In the genomic region with DNA sequence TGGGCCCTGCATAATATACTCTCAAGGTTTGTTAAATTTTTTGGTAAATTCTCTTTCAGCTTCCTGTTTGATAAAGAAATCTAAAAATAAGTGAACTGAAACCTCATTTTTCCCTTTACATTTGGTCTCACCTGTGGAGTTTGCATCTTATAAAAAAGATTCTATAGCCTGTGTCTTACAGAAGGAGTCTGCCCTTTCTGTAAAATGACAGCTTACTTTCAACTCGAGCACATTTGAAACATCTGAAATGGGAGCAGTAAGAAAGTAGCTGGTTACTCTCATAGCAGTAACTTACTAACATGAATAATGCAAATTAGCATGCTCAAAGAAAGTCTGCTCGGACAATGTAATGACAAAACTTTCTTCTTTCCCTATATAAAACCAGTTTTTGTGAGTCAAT, we compare ENCODE assay signal across 15 cellular contexts.
DNase-seq lines count a peak whose midpoint lies in the region; ATAC-seq and TF ChIP-seq lines count a peak whose summit lies in the region.
"Had no signal": no experiment of that assay in that cellular context is flagged by ENCODE, and none has a peak within 500 bp of the region (broad histone marks: within the 10 kb centered on the region; RNA-seq: fewer than 3 reads in every experiment).

No MANE protein-coding gene starts in this region.

- no peak for TF ChIP-seq POLR2A in heart left ventricle (IDR thresholded peaks at IDR 0.05)

- H3K27me3 Mint-ChIP-seq in GM23338 (ENCODE audit: insufficient read depth, low read depth, poor library complexity) (peaks cover 2% of the 10 kb centered on the region), CD14-positive monocyte (ENCODE audit: low read depth in 3 of 3) (no peaks in the 10 kb centered on the region)

- H3K79me2 ChIP-seq in DOHH2 (ENCODE audit: control insufficient read depth, low read length): no peaks in the 10 kb centered on the region
- no peaks in the 10 kb centered on the region for H3K79me2 ChIP-seq in GM23338 (replicated peaks; ENCODE audit: insufficient read depth)
- no peaks in the 10 kb centered on the region for H3K79me2 ChIP-seq in SU-DHL-6 (ENCODE audit: insufficient read depth, low read length)

- H3K4me1 Mint-ChIP-seq in GM23338 (peaks cover 23% of the 10 kb centered on the region), CD14-positive monocyte (no peaks in the 10 kb centered on the region)

- H3K4me2 ChIP-seq in DOHH2 (ENCODE audit: low read length) (peak overlapping the region; percentile 32), GM23338 (0 out of 2 replicates have a peak overlapping the region, but pooled peaks have one; percentile 17), SU-DHL-6 (ENCODE audit: low read depth, low read length, poor library complexity, severe bottlenecking) (peak overlapping the region; percentile 69)
- H3K4me2 ChIP-seq: A549 had no signal

- ATAC-seq in GM23338 (no peak), heart left ventricle (no peak)
- ATAC-seq: A549, HCT116, HepG2 had no signal

- H3K4me3 Mint-ChIP-seq in GM23338 (no peak overlapping the region), CD14-positive monocyte (no peak overlapping the region)
- H3K4me3 Mint-ChIP-seq: CD8-positive, alpha-beta memory T cell had no signal

- H2AFZ ChIP-seq in GM23338 (no peak overlapping the region), SU-DHL-6 (ENCODE audit: low read depth, low read length, severe bottlenecking) (no peak overlapping the region)

- peak overlapping the region; percentile 56 for H3K9ac ChIP-seq in SU-DHL-6 (ENCODE audit: low read length)

- H3K36me3 ChIP-seq in DOHH2 (ENCODE audit: control insufficient read depth, low read length) (no peaks in the 10 kb centered on the region), GM23338 (ENCODE audit: insufficient read depth) (no peaks in the 10 kb centered on the region), SU-DHL-6 (ENCODE audit: low read length) (no peaks in the 10 kb centered on the region), heart left ventricle (no peaks in the 10 kb centered on the region)
- H3K36me3 ChIP-seq: BE2C had no signal

- H3K4me3 ChIP-seq in DOHH2 (ENCODE audit: low read length) (no peak overlapping the region), GM23338 (no peak overlapping the region), SU-DHL-6 (ENCODE audit: insufficient read depth, low read length, poor library complexity, severe bottlenecking) (peak overlapping the region; percentile 33), heart left ventricle (no peak overlapping the region)
- H3K4me3 ChIP-seq: A549 had no signal

- H3F3A ChIP-seq in DOHH2 (ENCODE audit: control insufficient read depth, insufficient read depth): no peaks in the 10 kb centered on the region
- no peaks in the 10 kb centered on the region for H3F3A ChIP-seq in GM23338 (replicated peaks; ENCODE audit: low read depth)
- peaks cover 35% of the 10 kb centered on the region for H3F3A ChIP-seq in SU-DHL-6 (ENCODE audit: insufficient read depth)

- WGBS in heart left ventricle, 4 donors: 62 to 69% (median 65%) methylated on average over 2 of the region's 2 CpGs

- H3K9me3 ChIP-seq in DOHH2 (ENCODE audit: control insufficient read depth, insufficient read depth, low read length) (peaks cover 4% of the 10 kb centered on the region; the same call in 1 of the 2 replicates), SU-DHL-6 (ENCODE audit: insufficient read depth, low read length) (peaks cover 11% of the 10 kb centered on the region; the same call in 1 of the 2 replicates), heart left ventricle (peaks cover 0 to 9% (median 0%) of the 10 kb centered on the region in 12 donors)
- H3K9me3 ChIP-seq: A549, BE2C, Caco-2 had no signal

- TF ChIP-seq CTCF in DOHH2 (IDR thresholded peaks at IDR 0.05; ENCODE audit: low read depth, low read length, poor library complexity, severe bottlenecking): no peak
- no peak for TF ChIP-seq CTCF in GM23338 (conservative IDR thresholded peaks at IDR 0.05; ENCODE audit: low read depth in 2 of 2)
- TF ChIP-seq CTCF in SU-DHL-6 (IDR thresholded peaks at IDR 0.05; ENCODE audit: insufficient read depth, low read length, poor library complexity, severe bottlenecking): no peak
- TF ChIP-seq CTCF in heart left ventricle (IDR thresholded peaks at IDR 0.05): no peak
- no peak for TF ChIP-seq CTCF in CD14-positive monocyte (IDR thresholded peaks at IDR 0.05)

- H3K4me1 ChIP-seq in DOHH2 (ENCODE audit: control insufficient read depth, low read length) (peaks cover 23% of the 10 kb centered on the region), GM23338 (ENCODE audit: insufficient read depth) (peaks cover 11% of the 10 kb centered on the region), heart left ventricle (no peaks in the 10 kb centered on the region)
- H3K4me1 ChIP-seq: A549, BE2C, Caco-2 had no signal

- H3K36me3 Mint-ChIP-seq in GM23338 (ENCODE audit: low read depth) (peaks cover 12% of the 10 kb centered on the region; the same call in 2 of the 3 replicates), CD14-positive monocyte (no peaks in the 10 kb centered on the region)

- H3K9me3 Mint-ChIP-seq in GM23338 (peaks cover 10% of the 10 kb centered on the region; the same call in 2 of the 3 replicates), CD14-positive monocyte (peaks cover 0 to 8% (median 4%) of the 10 kb centered on the region in 7 donors)

- no peaks in the 10 kb centered on the region for H4K20me1 ChIP-seq in DOHH2 (ENCODE audit: control insufficient read depth, insufficient read depth, low read depth, low read length)
- no peaks in the 10 kb centered on the region for H4K20me1 ChIP-seq in GM23338 (replicated peaks; ENCODE audit: insufficient read depth)
- no peaks in the 10 kb centered on the region for H4K20me1 ChIP-seq in SU-DHL-6 (ENCODE audit: low read depth, low read length)

- H3K9me2 ChIP-seq in DOHH2 (replicated peaks; ENCODE audit: control insufficient read depth, low read length): no peaks in the 10 kb centered on the region
- H3K9me2 ChIP-seq in GM23338 (ENCODE audit: insufficient read depth): no peaks in the 10 kb centered on the region
- H3K9me2 ChIP-seq in SU-DHL-6 (replicated peaks; ENCODE audit: insufficient read depth, low read length): no peaks in the 10 kb centered on the region

- no peak for DNase-seq in GM23338 (ENCODE audit: low spot score)
- DNase-seq in cerebellar cortex (ENCODE audit: low spot score): peak; percentile 13
- DNase-seq in NCI-H1105 (lab: John Stamatoyannopoulos, UW): no peak
- no peak for DNase-seq in heart left ventricle
- DNase-seq in CD14-positive monocyte (ENCODE audit: low spot score): no peak
- DNase-seq: BE2C; Caco-2; CD8-positive, alpha-beta memory T cell; DND-41 had no signal

- H3K27me3 ChIP-seq in DOHH2 (ENCODE audit: control insufficient read depth, low read length) (no peaks in the 10 kb centered on the region), GM23338 (ENCODE audit: insufficient read depth) (no peaks in the 10 kb centered on the region), SU-DHL-6 (ENCODE audit: low read length) (no peaks in the 10 kb centered on the region), heart left ventricle (no peaks in the 10 kb centered on the region)
- H3K27me3 ChIP-seq: BE2C had no signal

- peak overlapping the region; percentile 45 for H3K27ac ChIP-seq in DOHH2 (ENCODE audit: low read depth, low read length)
- 0 out of 2 replicates have a peak overlapping the region, but pooled peaks have one; percentile 2 for H3K27ac ChIP-seq in GM23338 (ENCODE audit: low read depth)
- H3K27ac ChIP-seq in SU-DHL-6 (ENCODE audit: low read depth, low read length): peak overlapping the region; percentile 97
- no peak overlapping the region for H3K27ac ChIP-seq in heart left ventricle
- H3K27ac ChIP-seq: A549, C4-2B had no signal

- intact Hi-C loops in heart left ventricle (cut with DNase I): no loop called here
- intact Hi-C loops in CD14-positive monocyte (cut with micrococcal nuclease): no loop called here

- H3K27ac Mint-ChIP-seq in GM23338 (0 out of 2 replicates have a peak overlapping the region, but pooled peaks have one; percentile 53), CD14-positive monocyte (no peak overlapping the region)

TF ChIP-seq in GM23338, 12 proteins besides CTCF, POLR2A, EP300 and RAD21 (continues in another document):
- TF ChIP-seq EZH2 (IDR thresholded peaks at IDR 0.05; ENCODE audit: low read depth, unreplicated experiment) (no peak), STAT1 (IDR thresholded peaks at IDR 0.05; ENCODE audit: unreplicated experiment) (no peak), ZNF331 (CRISPR knock-in tag; IDR thresholded peaks at IDR 0.05; ENCODE audit: low read depth) (no peak), ZNF114 (CRISPR knock-in tag; IDR thresholded peaks at IDR 0.05) (no peak), POLR2AphosphoS5 (IDR thresholded peaks at IDR 0.05; ENCODE audit: low read depth) (no peak), JUNB (IDR thresholded peaks at IDR 0.05; ENCODE audit: unreplicated experiment) (no peak), EZH2phosphoT487 (IDR thresholded peaks at IDR 0.05; ENCODE audit: unreplicated experiment) (no peak)
- TF ChIP-seq, protein P1, sequence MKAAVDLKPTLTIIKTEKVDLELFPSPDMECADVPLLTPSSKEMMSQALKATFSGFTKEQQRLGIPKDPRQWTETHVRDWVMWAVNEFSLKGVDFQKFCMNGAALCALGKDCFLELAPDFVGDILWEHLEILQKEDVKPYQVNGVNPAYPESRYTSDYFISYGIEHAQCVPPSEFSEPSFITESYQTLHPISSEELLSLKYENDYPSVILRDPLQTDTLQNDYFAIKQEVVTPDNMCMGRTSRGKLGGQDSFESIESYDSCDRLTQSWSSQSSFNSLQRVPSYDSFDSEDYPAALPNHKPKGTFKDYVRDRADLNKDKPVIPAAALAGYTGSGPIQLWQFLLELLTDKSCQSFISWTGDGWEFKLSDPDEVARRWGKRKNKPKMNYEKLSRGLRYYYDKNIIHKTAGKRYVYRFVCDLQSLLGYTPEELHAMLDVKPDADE (IDR thresholded peaks at IDR 0.05): no peak

Comparison
In these comparisons a context has a peak if more than half of its experiments do, and no peak if none do; other contexts are left out.
1. H3K27ac ChIP-seq: peak in DOHH2 (single experiment), GM23338 (single experiment) and SU-DHL-6 (single experiment); none in heart left ventricle (0 of 12).
2. H3K4me2 ChIP-seq: peak in every context shown above with its lines; median percentile 69 in SU-DHL-6; 32 in DOHH2; 17 in GM23338.